8 cellular contexts compared by ENCODE assay signal in genomic region chr3:9934235-9934621, GRCh38. TPM values are rescaled to one million over a fixed set of nuclear protein-coding genes. Genes with fewer than 3 reads are reported as not detected.
DNase-seq lines count a peak whose midpoint lies in the region; ATAC-seq, FAIRE-seq and TF ChIP-seq lines count a peak whose summit lies in the region.

No MANE protein-coding gene starts in this region.

- no peak for TF ChIP-seq CTCF in A549 (IDR thresholded peaks at IDR 0.05)

- peaks cover 34% of the 10 kb centered on the region for H3K4me1 Mint-ChIP-seq in activated T-helper 1 cell treated with anti-CD3 and anti-CD28 coated beads, Interleukin-12 subunit alpha, Interleukin-12 subunit beta, Interleukin-2, Interleukin-4 antibody, amounts not matched to agents 30 ng/mL and 10 ng/mL and 1 ng/mL, durations not matched to agents 14 hours and 24 hours and 36 hours (ENCODE audit: low read depth)

- peak overlapping the region; percentile 95 for H3K27ac Mint-ChIP-seq in activated T-helper 1 cell treated with anti-CD3 and anti-CD28 coated beads, Interleukin-12 subunit alpha, Interleukin-12 subunit beta, Interleukin-2, Interleukin-4 antibody, amounts not matched to agents 30 ng/mL and 10 ng/mL and 1 ng/mL, durations not matched to agents 14 hours and 24 hours and 36 hours

- no peaks in the 10 kb centered on the region for H3K9me2 ChIP-seq in GM23248 (ENCODE audit: insufficient read depth)

- TF ChIP-seq EP300 in A549 (IDR thresholded peaks at IDR 0.05) = no peak

- in situ Hi-C loops in GM23248 (cut with MboI) = no loop called here

- no peaks in the 10 kb centered on the region for H3K27me3 Mint-ChIP-seq in activated T-helper 1 cell treated with anti-CD3 and anti-CD28 coated beads, Interleukin-12 subunit alpha, Interleukin-12 subunit beta, Interleukin-2, Interleukin-4 antibody, amounts not matched to agents 30 ng/mL and 10 ng/mL and 1 ng/mL, durations not matched to agents 14 hours and 24 hours and 36 hours (ENCODE audit: insufficient read depth)

- H3K9ac ChIP-seq in GM23248 (peak overlapping the region; percentile 86), iPS-15b (ENCODE audit: low read depth, low read length) (peak overlapping the region; percentile 68)

- H3K79me2 ChIP-seq in GM23248 (ENCODE audit: insufficient read depth) = no peaks in the 10 kb centered on the region

- H3K9me3 ChIP-seq in A549 = 0 out of 3 replicates have a peak, but pooled peaks cover 5% of the 10 kb centered on the region
- H3K9me3 ChIP-seq in GM23248 (ENCODE audit: low read depth) = no peaks in the 10 kb centered on the region
- H3K9me3 ChIP-seq in iPS-15b (ENCODE audit: control insufficient read depth, insufficient read depth, low read length) = no peaks in the 10 kb centered on the region

- CTCF ChIA-PET in A549 (lab: Yijun Ruan, JAX) = interaction anchor here (1.0 to 8.6 kb wide), 11 partner anchors 9 to 89 kb away, joined by 3 to 146 read pairs (median 17); partner anchors contain the start of genes CIDEC, IL17RC, PRRT3 and RPUSD3

- DNase-seq in A549 (ENCODE audit: low read depth in 1 of 2, low spot score in 1 of 2) (no peak), GM23248 (peak; percentile 62), HuH-7 (ENCODE audit: low spot score) (no peak)
- no peak for DNase-seq in activated T-helper 1 cell treated with anti-CD3 and anti-CD28 coated beads, Interleukin-12 subunit alpha, Interleukin-12 subunit beta, Interleukin-2, Interleukin-4 antibody, amounts not matched to agents 30 ng/mL and 10 ng/mL and 1 ng/mL, durations not matched to agents 14 hours and 24 hours and 36 hours (ENCODE audit: low spot score)
- DNase-seq in stimulated activated naive CD4-positive, alpha-beta T cell treated with Interleukin-2 at 50 U/mL for 16 hours (lab: John Stamatoyannopoulos, UW) = peak; percentile 39

- peak overlapping the region; percentile 96 for H3K4me2 ChIP-seq in A549
- peak overlapping the region; percentile 92 for H3K4me2 ChIP-seq in GM23248 (ENCODE audit: unreplicated experiment)

- FAIRE-seq in A549 (lab: Jason Lieb, UNC) = no peak

- H3K4me1 ChIP-seq in A549 (peaks cover 17% of the 10 kb centered on the region), GM23248 (ENCODE audit: insufficient read depth) (peaks cover 11% of the 10 kb centered on the region), iPS-15b (ENCODE audit: control insufficient read depth, insufficient read depth, low read length) (no peaks in the 10 kb centered on the region)

- H3K27me3 ChIP-seq in GM23248 (replicated peaks; ENCODE audit: insufficient read depth) (no peaks in the 10 kb centered on the region), iPS-15b (ENCODE audit: control insufficient read depth, insufficient read depth, low read length) (no peaks in the 10 kb centered on the region)

- TF ChIP-seq RAD21 in A549 (conservative IDR thresholded peaks at IDR 0.05 in 1 of 2, IDR thresholded peaks at IDR 0.05 in 1 of 2) = no peak

- H3K36me3 ChIP-seq in GM23248 (ENCODE audit: low read depth) (peaks cover 5% of the 10 kb centered on the region), iPS-15b (ENCODE audit: control insufficient read depth, insufficient read depth, low read length) (no peaks in the 10 kb centered on the region)

- POLR2A ChIA-PET in A549 (lab: Yijun Ruan, JAX) = interaction anchor here (1.2 to 2.6 kb wide), 5 partner anchors 8 to 90 kb away, joined by 4 to 53 read pairs (median 10); partner anchors contain the start of gene RPUSD3

- H2AFZ ChIP-seq in GM23248 = peak overlapping the region; percentile 93

- WGBS in A549 (ENCODE audit: missing lambda C conversion rate) = 25% methylated on average over 11 of the region's 11 CpGs
- WGBS in GM23248 (ENCODE audit: low coverage in 1 of 2, low lambda C conversion rate in 2 of 2, missing lambda C conversion rate in 2 of 2), 2 experiments = 19 to 20% methylated on average over 9 to 11 of the region's 11 CpGs

- H3K4me3 ChIP-seq in A549 (peak overlapping the region; percentile 73), GM23248 (peak overlapping the region; percentile 82), iPS-15b (ENCODE audit: low read depth, low read length) (peak overlapping the region; percentile 70)

- H3K9me3 Mint-ChIP-seq in activated T-helper 1 cell treated with anti-CD3 and anti-CD28 coated beads, Interleukin-12 subunit alpha, Interleukin-12 subunit beta, Interleukin-2, Interleukin-4 antibody, amounts not matched to agents 30 ng/mL and 10 ng/mL and 1 ng/mL, durations not matched to agents 14 hours and 24 hours and 36 hours = no peaks in the 10 kb centered on the region

- H3K27ac ChIP-seq in A549 (peak overlapping the region; percentile 85 to 93), GM23248 (peak overlapping the region; percentile 76)

- H3K36me3 Mint-ChIP-seq in activated T-helper 1 cell treated with anti-CD3 and anti-CD28 coated beads, Interleukin-12 subunit alpha, Interleukin-12 subunit beta, Interleukin-2, Interleukin-4 antibody, amounts not matched to agents 30 ng/mL and 10 ng/mL and 1 ng/mL, durations not matched to agents 14 hours and 24 hours and 36 hours (ENCODE audit: low read depth) = peaks cover 15% of the 10 kb centered on the region

- no peaks in the 10 kb centered on the region for H3F3A ChIP-seq in GM23248 (ENCODE audit: insufficient read depth)

- intact Hi-C loops in activated T-helper 1 cell treated with anti-CD3 and anti-CD28 coated beads, Interleukin-12 subunit alpha, Interleukin-12 subunit beta, Interleukin-2, Interleukin-4 antibody, amounts not matched to agents 30 ng/mL and 10 ng/mL and 1 ng/mL, durations not matched to agents 14 hours and 24 hours and 36 hours (cut with micrococcal nuclease) = loop anchor here (1.0 to 10.0 kb wide), 3 partner anchors 12 to 1913 kb away; partner anchors contain the start of gene TAMM41

- H3K4me3 Mint-ChIP-seq in activated T-helper 1 cell treated with anti-CD3 and anti-CD28 coated beads, Interleukin-12 subunit alpha, Interleukin-12 subunit beta, Interleukin-2, Interleukin-4 antibody, amounts not matched to agents 30 ng/mL and 10 ng/mL and 1 ng/mL, durations not matched to agents 14 hours and 24 hours and 36 hours = peak overlapping the region; percentile 96

- ATAC-seq in A549 (peak; percentile 6 to 20; a peak in 5 of 6 replicates), HG03457 (IDR thresholded peaks at IDR 0.05; ENCODE audit: unreplicated experiment) (no peak), HG02970 (IDR thresholded peaks at IDR 0.05; ENCODE audit: low FRiP score, unreplicated experiment) (no peak)

- no peaks in the 10 kb centered on the region for H4K20me1 ChIP-seq in GM23248 (ENCODE audit: insufficient read depth)

- no peak for TF ChIP-seq POLR2A in A549 (IDR thresholded peaks at IDR 0.05; ENCODE audit: low read length)

RNA-seq across cellular contexts. Expression of gene CRELD1, which starts 0.6 kb away (rescaled TPM):
- polyA plus RNA-seq in A549 (2011; rRNA removed) = 13.1 and 13.9 TPM in 2 replicates
- polyA plus RNA-seq in A549 (2012; cell fraction: cytosol; rRNA removed) = 14.6 and 14.9 TPM in 2 replicates
- polyA plus RNA-seq in A549 (2012; cell fraction: nucleus; rRNA removed) = 25.3 and 26.0 TPM in 2 replicates
- 9.8 to 13.6 TPM (median 11.1 TPM) in 3 replicates for polyA plus RNA-seq in A549 (2017; fragmentation: RNase III; extraction: RNeasy Plus Mini Kit Qiagen cat#74134 plus additional on column Dnase treatment)
- polyA minus RNA-seq in A549 (2011; rRNA and poly(A)+ RNA removed) = 6.2 and 9.1 TPM in 2 replicates
- 18.2 and 29.5 TPM in 2 replicates for total RNA-seq in GM23248 (2014; rRNA removed; shearing (Covaris generic))
- 19.2 and 19.9 TPM in 2 replicates for polyA plus RNA-seq in GM23248 (2016; fragmentation: Nextera tagmentation; extraction: Ambion mirVana)
- total RNA-seq in activated T-helper 1 cell treated with anti-CD3 and anti-CD28 coated beads, Interleukin-12 subunit alpha, Interleukin-12 subunit beta, Interleukin-2, Interleukin-4 antibody, amounts not matched to agents 30 ng/mL and 10 ng/mL and 1 ng/mL, durations not matched to agents 14 hours and 24 hours and 36 hours = 18.7 and 20.6 TPM in 2 replicates

RNA-seq across cellular contexts. Expression of gene IL17RC, which starts 17.3 kb away (rescaled TPM):
- 7.7 and 12.2 TPM in 2 replicates for polyA plus RNA-seq in A549 (2011; rRNA removed)
- 12.1 and 17.1 TPM in 2 replicates for polyA plus RNA-seq in A549 (2012; cell fraction: cytosol; rRNA removed)
- 34.0 and 43.5 TPM in 2 replicates for polyA plus RNA-seq in A549 (2012; cell fraction: nucleus; rRNA removed)
- polyA plus RNA-seq in A549 (2017; fragmentation: RNase III; extraction: RNeasy Plus Mini Kit Qiagen cat#74134 plus additional on column Dnase treatment) = 9.1 to 9.8 TPM (median 9.4 TPM) in 3 replicates
- polyA minus RNA-seq in A549 (2011; rRNA and poly(A)+ RNA removed) = 16.6 and 23.1 TPM in 2 replicates
- total RNA-seq in GM23248 (2014; rRNA removed; shearing (Covaris generic)) = 41.8 and 49.4 TPM in 2 replicates
- 20.5 and 25.3 TPM in 2 replicates for polyA plus RNA-seq in GM23248 (2016; fragmentation: Nextera tagmentation; extraction: Ambion mirVana)
- 0.64 and 0.83 TPM in 2 replicates for total RNA-seq in activated T-helper 1 cell treated with anti-CD3 and anti-CD28 coated beads, Interleukin-12 subunit alpha, Interleukin-12 subunit beta, Interleukin-2, Interleukin-4 antibody, amounts not matched to agents 30 ng/mL and 10 ng/mL and 1 ng/mL, durations not matched to agents 14 hours and 24 hours and 36 hours

RNA-seq across cellular contexts. Expression of gene PRRT3, which starts 18.0 kb away (rescaled TPM):
- polyA plus RNA-seq in A549 (2011; rRNA removed) (0.50 and 0.53 TPM in 2 replicates), A549 (2017; fragmentation: RNase III; extraction: RNeasy Plus Mini Kit Qiagen cat#74134 plus additional on column Dnase treatment) (1.1 to 1.3 TPM (median 1.1 TPM) in 3 replicates), GM23248 (2016; fragmentation: Nextera tagmentation; extraction: Ambion mirVana) (4.3 and 4.5 TPM in 2 replicates)
- 1.1 and 1.4 TPM in 2 replicates for polyA plus RNA-seq in A549 (2012; cell fraction: cytosol; rRNA removed)
- polyA plus RNA-seq in A549 (2012; cell fraction: nucleus; rRNA removed) = 1.6 and 2.1 TPM in 2 replicates
- polyA minus RNA-seq in A549 (2011; rRNA and poly(A)+ RNA removed) = 1.3 and 1.8 TPM in 2 replicates
- 2.9 and 7.5 TPM in 2 replicates for total RNA-seq in GM23248 (2014; rRNA removed; shearing (Covaris generic))
- 16.4 and 16.8 TPM in 2 replicates for total RNA-seq in activated T-helper 1 cell treated with anti-CD3 and anti-CD28 coated beads, Interleukin-12 subunit alpha, Interleukin-12 subunit beta, Interleukin-2, Interleukin-4 antibody, amounts not matched to agents 30 ng/mL and 10 ng/mL and 1 ng/mL, durations not matched to agents 14 hours and 24 hours and 36 hours

RNA-seq across cellular contexts. Expression of gene IL17RE, which starts 31.6 kb away (rescaled TPM):
- polyA plus RNA-seq in A549 (2011; rRNA removed) (0.53 and 0.60 TPM in 2 replicates), A549 (2017; fragmentation: RNase III; extraction: RNeasy Plus Mini Kit Qiagen cat#74134 plus additional on column Dnase treatment) (0.44 to 0.67 TPM (median 0.47 TPM) in 3 replicates), GM23248 (2016; fragmentation: Nextera tagmentation; extraction: Ambion mirVana) (0.24 and 0.27 TPM in 2 replicates)
- 0.65 and 0.79 TPM in 2 replicates for polyA plus RNA-seq in A549 (2012; cell fraction: cytosol; rRNA removed)
- polyA plus RNA-seq in A549 (2012; cell fraction: nucleus; rRNA removed) = 3.4 and 3.7 TPM in 2 replicates
- 0.92 and 1.3 TPM in 2 replicates for polyA minus RNA-seq in A549 (2011; rRNA and poly(A)+ RNA removed)
- 0.51 and 5.5 TPM in 2 replicates for total RNA-seq in GM23248 (2014; rRNA removed; shearing (Covaris generic))
- 3.2 and 3.5 TPM in 2 replicates for total RNA-seq in activated T-helper 1 cell treated with anti-CD3 and anti-CD28 coated beads, Interleukin-12 subunit alpha, Interleukin-12 subunit beta, Interleukin-2, Interleukin-4 antibody, amounts not matched to agents 30 ng/mL and 10 ng/mL and 1 ng/mL, durations not matched to agents 14 hours and 24 hours and 36 hours

RNA-seq across cellular contexts. Expression of gene JAGN1, which starts 43.8 kb away (rescaled TPM):
- 63.2 and 79.3 TPM in 2 replicates for polyA plus RNA-seq in A549 (2011; rRNA removed)
- 54.9 and 75.5 TPM in 2 replicates for polyA plus RNA-seq in A549 (2012; cell fraction: cytosol; rRNA removed)
- 28.0 and 40.6 TPM in 2 replicates for polyA plus RNA-seq in A549 (2012; cell fraction: nucleus; rRNA removed)
- 48.6 to 53.7 TPM (median 49.6 TPM) in 3 replicates for polyA plus RNA-seq in A549 (2017; fragmentation: RNase III; extraction: RNeasy Plus Mini Kit Qiagen cat#74134 plus additional on column Dnase treatment)
- polyA minus RNA-seq in A549 (2011; rRNA and poly(A)+ RNA removed) = 51.1 and 62.9 TPM in 2 replicates
- total RNA-seq in GM23248 (2014; rRNA removed; shearing (Covaris generic)) = 32.9 and 35.7 TPM in 2 replicates
- 45.3 and 46.8 TPM in 2 replicates for polyA plus RNA-seq in GM23248 (2016; fragmentation: Nextera tagmentation; extraction: Ambion mirVana)
- total RNA-seq in activated T-helper 1 cell treated with anti-CD3 and anti-CD28 coated beads, Interleukin-12 subunit alpha, Interleukin-12 subunit beta, Interleukin-2, Interleukin-4 antibody, amounts not matched to agents 30 ng/mL and 10 ng/mL and 1 ng/mL, durations not matched to agents 14 hours and 24 hours and 36 hours = 42.4 and 46.3 TPM in 2 replicates

Comparison
In these comparisons a context has a peak if more than half of its experiments do, and no peak if none do; other contexts are left out.
1. ATAC-seq: peak in A549 (2 of 2); none in HG03457 (single experiment) and HG02970 (single experiment).
2. DNase-seq: peak in GM23248 (single experiment) and stimulated activated naive CD4-positive, alpha-beta T cell treated with Interleukin-2 at 50 U/mL for 16 hours (single experiment); none in A549 (0 of 2), activated T-helper 1 cell treated with anti-CD3 and anti-CD28 coated beads, Interleukin-12 subunit alpha, Interleukin-12 subunit beta, Interleukin-2, Interleukin-4 antibody, amounts not matched to agents 30 ng/mL and 10 ng/mL and 1 ng/mL, durations not matched to agents 14 hours and 24 hours and 36 hours (single experiment) and HuH-7 (single experiment).
3. RNA of gene IL17RC, which starts 17.3 kb away (total RNA-seq): 41.8 to 49.4 TPM in GM23248; 0.64 to 0.83 TPM in activated T-helper 1 cell treated with anti-CD3 and anti-CD28 coated beads, Interleukin-12 subunit alpha, Interleukin-12 subunit beta, Interleukin-2, Interleukin-4 antibody, amounts not matched to agents 30 ng/mL and 10 ng/mL and 1 ng/mL, durations not matched to agents 14 hours and 24 hours and 36 hours; every median in the first group is over 10 times any median in the second.
4. Peak in every context shown above with its lines, with median percentiles within 50 percentile points of each other: H3K4me3 ChIP-seq.